ENCODE assay signal across 21 cellular contexts in genomic region chr18:27473359-27473758, GRCh38.
A peak's percentile ranks its signal among the peaks of the same experiment; 100 is the strongest.
DNase-seq lines count a peak whose midpoint lies in the region; ATAC-seq, FAIRE-seq and TF ChIP-seq lines count a peak whose summit lies in the region.
"Had no signal": no experiment of that assay in that cellular context is flagged by ENCODE, and none has a peak within 500 bp of the region (broad histone marks: within the 10 kb centered on the region; RNA-seq: fewer than 3 reads in every experiment).

No MANE protein-coding gene starts in this region.

- TF ChIP-seq CTCF in Calu3 (IDR thresholded peaks at IDR 0.05; ENCODE audit: unreplicated experiment) (no peak), kidney (IDR thresholded peaks at IDR 0.05; ENCODE audit: borderline replicate concordance, extremely low read depth, insufficient read depth) (no peak)

- peaks cover 0 to 6% of the 10 kb centered on the region in 2 donors for H3K4me1 ChIP-seq in kidney (ENCODE audit: control insufficient read depth in 1 of 2, insufficient read depth in 1 of 2, low read depth in 1 of 2, low read length in 2 of 2)
- H3K4me1 ChIP-seq: BLaER1 treated with 17β-estradiol and CSF1 and Interleukin-3, amounts not matched to agents 10 nM and 100 nM had no signal

- H3K36me3 ChIP-seq in kidney (ENCODE audit: control insufficient read depth in 1 of 2, insufficient read depth in 2 of 2, low read length in 2 of 2) = no peaks in the 10 kb centered on the region
- H3K36me3 ChIP-seq: BLaER1 treated with 17β-estradiol and CSF1 and Interleukin-3, amounts not matched to agents 10 nM and 100 nM had no signal

- peak; percentile 2 for DNase-seq in Calu3
- no peak for DNase-seq in kidney
- DNase-seq in left kidney (ENCODE audit: low read depth, low spot score) = peak; percentile 2
- peak; percentile 94 for DNase-seq in renal cortical epithelial cell (ENCODE audit: low read depth)
- DNase-seq in NCI-H82 (lab: John Stamatoyannopoulos, UW) = no peak
- no peak for DNase-seq in stimulated activated CD4-positive, alpha-beta T cell treated with anti-CD3 and anti-CD28 coated beads, Interleukin-1b, Interleukin-23, amount 100 ng/mL, for 48 hours
- DNase-seq: 8988T; CD8-positive, alpha-beta T cell; COR-L47; DMS153; DMS79; GDM1; HCEC 1CT; IMR-90 had no signal

- peaks cover 15% of the 10 kb centered on the region for H3K4me1 Mint-ChIP-seq in Calu3 (ENCODE audit: low read depth, unreplicated experiment)
- H3K4me1 Mint-ChIP-seq: B cell, GM23338 had no signal

- peak overlapping the region; percentile 4 to 33 for H3K4me3 ChIP-seq in kidney (ENCODE audit: low read length in 2 of 2)
- H3K4me3 ChIP-seq: BLaER1 treated with 17β-estradiol and CSF1 and Interleukin-3, amounts not matched to agents 10 nM and 100 nM; GM23338 had no signal

- H3K9me3 Mint-ChIP-seq in Calu3 (ENCODE audit: low read depth, unreplicated experiment) = no peaks in the 10 kb centered on the region
- H3K9me3 Mint-ChIP-seq: GM23338 had no signal

- H3K4me3 Mint-ChIP-seq in Calu3 (ENCODE audit: low read depth, unreplicated experiment) = no peak overlapping the region
- H3K4me3 Mint-ChIP-seq: B cell; CD8-positive, alpha-beta T cell; GM23338 had no signal

- intact Hi-C loops in Calu3 (cut with micrococcal nuclease; ENCODE audit: unreplicated experiment) (no loop called here), kidney (cut with DNase I) (no loop called here)

- FAIRE-seq in kidney (lab: Jason Lieb, UNC) = peak; percentile 25
- FAIRE-seq: H54, HTR-8/SVneo had no signal

- H3K9ac ChIP-seq in kidney (ENCODE audit: low read length in 2 of 2) = no peak overlapping the region
- H3K9ac ChIP-seq: BLaER1 treated with 17β-estradiol and CSF1 and Interleukin-3, amounts not matched to agents 10 nM and 100 nM had no signal

- BruUV-seq in Calu3 (replicated peaks; lab: Mats Ljungman, UMichigan) = no TSS peak

- no peaks in the 10 kb centered on the region for H3K27me3 Mint-ChIP-seq in Calu3 (ENCODE audit: unreplicated experiment)
- H3K27me3 Mint-ChIP-seq: B cell had no signal

- H3K27ac ChIP-seq in kidney (ENCODE audit: low read depth in 2 of 2, low read length in 2 of 2) = no peak overlapping the region
- H3K27ac ChIP-seq: BLaER1 treated with 17β-estradiol and CSF1 and Interleukin-3, amounts not matched to agents 10 nM and 100 nM had no signal

- H3K9me3 ChIP-seq in kidney (ENCODE audit: control insufficient read depth in 1 of 2, low read length in 2 of 2) = no peaks in the 10 kb centered on the region
- H3K9me3 ChIP-seq: BLaER1 treated with 17β-estradiol and CSF1 and Interleukin-3, amounts not matched to agents 10 nM and 100 nM had no signal

- H3K36me3 Mint-ChIP-seq in Calu3 (ENCODE audit: insufficient read depth, unreplicated experiment) = no peaks in the 10 kb centered on the region
- H3K36me3 Mint-ChIP-seq: CD8-positive, alpha-beta T cell had no signal

- no peak overlapping the region for H3K27ac Mint-ChIP-seq in Calu3 (ENCODE audit: unreplicated experiment)
- H3K27ac Mint-ChIP-seq: B cell; CD8-positive, alpha-beta T cell; GM23338 had no signal

- CTCF ChIA-PET in Calu3 (lab: Charles Lee) = interaction anchor here (1.0 kb wide), 1 partner anchor 18 kb away, joined by 6 read pairs; no protein-coding TSS in a partner anchor

- no peak for ATAC-seq in HG03439 (IDR thresholded peaks at IDR 0.05; ENCODE audit: unreplicated experiment)
- ATAC-seq in HG03045 (IDR thresholded peaks at IDR 0.05; ENCODE audit: unreplicated experiment) = no peak
- ATAC-seq: CD8-positive, alpha-beta T cell; GM23338 had no signal

Comparison
In these comparisons a context has a peak if more than half of its experiments do, and no peak if none do; other contexts are left out.
1. DNase-seq: peak in Calu3 (single experiment), left kidney (single experiment) and renal cortical epithelial cell (single experiment); none in kidney (single experiment), NCI-H82 (single experiment) and stimulated activated CD4-positive, alpha-beta T cell treated with anti-CD3 and anti-CD28 coated beads, Interleukin-1b, Interleukin-23, amount 100 ng/mL, for 48 hours (single experiment).